19 cellular contexts compared by ENCODE assay signal in the genomic region with DNA sequence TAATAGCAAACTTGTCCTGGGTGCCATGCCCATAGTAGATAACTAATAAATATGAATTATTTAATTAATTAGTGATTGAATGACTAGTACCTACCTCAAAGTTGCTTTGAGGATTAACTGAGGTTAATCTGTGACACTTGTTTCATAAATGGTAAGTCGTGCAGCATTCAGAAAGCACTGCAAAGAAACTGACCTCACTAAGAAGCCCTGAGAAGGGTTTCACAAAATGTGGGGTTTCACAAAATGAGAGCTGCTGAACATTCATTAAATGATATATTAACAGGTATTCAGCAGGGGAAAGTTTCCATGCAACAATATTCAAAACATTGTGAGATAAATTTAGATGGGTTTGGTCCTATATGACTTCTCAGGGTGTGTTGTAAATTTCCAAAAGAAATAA.
"Had no signal": no experiment of that assay in that cellular context is flagged by ENCODE, and none has a peak within 500 bp of the region (broad histone marks: within the 10 kb centered on the region; RNA-seq: fewer than 3 reads in every experiment).

No MANE protein-coding gene starts in this region.

- H3K9me3 ChIP-seq: colonic mucosa, esophagus squamous epithelium, gastroesophageal sphincter, spleen, thoracic aorta, transverse colon had no signal

- H3K4me3 ChIP-seq: colonic mucosa, esophagus squamous epithelium, gastroesophageal sphincter, spleen, thoracic aorta, transverse colon had no signal

- DNase-seq: colonic mucosa; dermis blood vessel endothelial cell; esophagus squamous epithelium; foreskin fibroblast; glutamatergic neuron; immature natural killer cell; left cardiac atrium; naive thymus-derived CD4-positive, alpha-beta T cell; nephron progenitor cell; posterior cingulate gyrus; spleen; stimulated activated CD4-positive, alpha-beta T cell treated with anti-CD3 and anti-CD28 coated beads, Interleukin-15, amount 100 ng/mL, for 24 hours; stimulated activated CD4-positive, alpha-beta T cell treated with anti-CD3 and anti-CD28 coated beads, Interleukin-1b, Interleukin-23, amount 100 ng/mL, for 48 hours; stimulated activated CD4-positive, alpha-beta T cell treated with anti-CD3 and anti-CD28 coated beads, Interleukin-4, amount 100 ng/mL, for 24 hours; transverse colon had no signal

- ATAC-seq: gastroesophageal sphincter; naive thymus-derived CD4-positive, alpha-beta T cell; stimulated activated memory B cell treated with anti-CD40 and anti-IgM and Interleukin-4, amounts not matched to agents 10 μg/mL and 1 μg/mL and 100 μg/mL, for 72 hours had no signal

- H3K27ac ChIP-seq: colonic mucosa, gastroesophageal sphincter, spleen, thoracic aorta, transverse colon had no signal

- H3K4me1 ChIP-seq: colonic mucosa, esophagus squamous epithelium, gastroesophageal sphincter, spleen, transverse colon had no signal

- H3K36me3 ChIP-seq: colonic mucosa, esophagus squamous epithelium, gastroesophageal sphincter, spleen, thoracic aorta, transverse colon had no signal

- H3K4me3 Mint-ChIP-seq: immature natural killer cell; naive thymus-derived CD4-positive, alpha-beta T cell; nephron progenitor cell; stimulated activated memory B cell treated with anti-CD40 and anti-IgM and Interleukin-4, amounts not matched to agents 10 μg/mL and 1 μg/mL and 100 μg/mL, for 72 hours; stimulated activated naive CD8-positive, alpha-beta T cell treated with anti-CD3 and anti-CD28 coated beads, Interleukin-15, Interleukin-2, amounts not matched to agents 100 ng/mL and 50 ng/mL, for 24 hours had no signal

- H3K27me3 Mint-ChIP-seq: stimulated activated naive CD8-positive, alpha-beta T cell treated with anti-CD3 and anti-CD28 coated beads, Interleukin-15, Interleukin-2, amounts not matched to agents 100 ng/mL and 50 ng/mL, for 24 hours had no signal

- H3K4me1 Mint-ChIP-seq: immature natural killer cell; naive thymus-derived CD4-positive, alpha-beta T cell; stimulated activated memory B cell treated with anti-CD40 and anti-IgM and Interleukin-4, amounts not matched to agents 10 μg/mL and 1 μg/mL and 100 μg/mL, for 72 hours had no signal

- H3K27ac Mint-ChIP-seq: immature natural killer cell; naive thymus-derived CD4-positive, alpha-beta T cell; nephron progenitor cell; stimulated activated memory B cell treated with anti-CD40 and anti-IgM and Interleukin-4, amounts not matched to agents 10 μg/mL and 1 μg/mL and 100 μg/mL, for 72 hours; stimulated activated naive CD8-positive, alpha-beta T cell treated with anti-CD3 and anti-CD28 coated beads, Interleukin-15, Interleukin-2, amounts not matched to agents 100 ng/mL and 50 ng/mL, for 24 hours had no signal

- H3K9me3 Mint-ChIP-seq: stimulated activated naive CD8-positive, alpha-beta T cell treated with anti-CD3 and anti-CD28 coated beads, Interleukin-15, Interleukin-2, amounts not matched to agents 100 ng/mL and 50 ng/mL, for 24 hours had no signal

- H3K27me3 ChIP-seq: colonic mucosa, esophagus squamous epithelium, gastroesophageal sphincter, spleen, transverse colon had no signal

- H3K36me3 Mint-ChIP-seq: stimulated activated memory B cell treated with anti-CD40 and anti-IgM and Interleukin-4, amounts not matched to agents 10 μg/mL and 1 μg/mL and 100 μg/mL, for 72 hours had no signal
